In genomic region chr2:158936978-158937377, GRCh38 we compare ENCODE assay signal across 11 cellular contexts. TPM values are rescaled to one million over a fixed set of nuclear protein-coding genes. Genes with fewer than 3 reads are reported as not detected.
DNase-seq lines count a peak whose midpoint lies in the region; ATAC-seq and TF ChIP-seq lines count a peak whose summit lies in the region.
"Had no signal": no experiment of that assay in that cellular context is flagged by ENCODE, and none has a peak within 500 bp of the region (broad histone marks: within the 10 kb centered on the region; RNA-seq: fewer than 3 reads in every experiment).

No MANE protein-coding gene starts in this region.

- H3K4me3 Mint-ChIP-seq in osteocyte (ENCODE audit: unreplicated experiment): peak overlapping the region; percentile 0
- H3K4me3 Mint-ChIP-seq: activated naive CD4-positive, alpha-beta T cell treated with anti-CD3 and anti-CD28 coated beads, Interleukin-2, amount 50 U/mL, for 24 hours had no signal

- H3K27me3 Mint-ChIP-seq in osteocyte (ENCODE audit: unreplicated experiment): no peaks in the 10 kb centered on the region
- H3K27me3 Mint-ChIP-seq: activated naive CD4-positive, alpha-beta T cell treated with anti-CD3 and anti-CD28 coated beads, Interleukin-2, amount 50 U/mL, for 24 hours had no signal

- H3K27ac ChIP-seq in RWPE1: no peak overlapping the region
- H3K27ac ChIP-seq: pancreas had no signal

- peak overlapping the region; percentile 89 for H3K27ac Mint-ChIP-seq in osteocyte (ENCODE audit: unreplicated experiment)
- H3K27ac Mint-ChIP-seq: activated naive CD4-positive, alpha-beta T cell treated with anti-CD3 and anti-CD28 coated beads, Interleukin-2, amount 50 U/mL, for 24 hours had no signal

- POLR2A ChIA-PET in RWPE1 (lab: Yijun Ruan, JAX; ENCODE audit: low non-redundant PET) (no interaction called here), HEK293T (lab: Yijun Ruan, JAX) (no interaction called here)

- H3K4me1 Mint-ChIP-seq in osteocyte (ENCODE audit: unreplicated experiment): peaks cover 51% of the 10 kb centered on the region
- H3K4me1 Mint-ChIP-seq: activated naive CD4-positive, alpha-beta T cell treated with anti-CD3 and anti-CD28 coated beads, Interleukin-2, amount 50 U/mL, for 24 hours had no signal

- TF ChIP-seq CTCF in RWPE1 (conservative IDR thresholded peaks at IDR 0.05; ENCODE audit: low read depth): no peak
- TF ChIP-seq CTCF in osteocyte (IDR thresholded peaks at IDR 0.05): no peak

- no peaks in the 10 kb centered on the region for H3K36me3 Mint-ChIP-seq in osteocyte (ENCODE audit: unreplicated experiment)
- H3K36me3 Mint-ChIP-seq: activated naive CD4-positive, alpha-beta T cell treated with anti-CD3 and anti-CD28 coated beads, Interleukin-2, amount 50 U/mL, for 24 hours had no signal

- CTCF ChIA-PET in RWPE1 (lab: Yijun Ruan, JAX) (no interaction called here), HEK293T (lab: Yijun Ruan, JAX) (no interaction called here)

- no peaks in the 10 kb centered on the region for H3K9me3 Mint-ChIP-seq in osteocyte (ENCODE audit: unreplicated experiment)
- H3K9me3 Mint-ChIP-seq: activated naive CD4-positive, alpha-beta T cell treated with anti-CD3 and anti-CD28 coated beads, Interleukin-2, amount 50 U/mL, for 24 hours had no signal

- peak; percentile 91 for DNase-seq in DMS53 (lab: John Stamatoyannopoulos, UW)
- DNase-seq in RWPE1 (ENCODE audit: low spot score): peak; percentile 73
- peak; percentile 83 for DNase-seq in fibroblast of the conjunctiva (ENCODE audit: low read depth)
- DNase-seq in osteocyte (ENCODE audit: extremely low spot score, unreplicated experiment): no peak
- DNase-seq in activated effector memory CD4-positive, alpha-beta T cell treated with Interleukin-2 at 50 U/mL for 16 hours: no peak
- no peak for DNase-seq in NCI-H2171 treated with DMSO at 0.1 percent for 48 hours (lab: John Stamatoyannopoulos, UW)
- DNase-seq in HEK293T (ENCODE audit: extremely low spot score): no peak
- DNase-seq: DND-41, pancreas had no signal

- no peak for ATAC-seq in HG03097 (IDR thresholded peaks at IDR 0.05; ENCODE audit: low FRiP score, unreplicated experiment)
- ATAC-seq: pancreas had no signal

TF ChIP-seq in HEK293T, 16 proteins besides CTCF, POLR2A, EP300 and RAD21:
- TF ChIP-seq CTBP1 (IDR thresholded peaks at IDR 0.05; ENCODE audit: borderline replicate concordance) (no peak), ZNF384 (IDR thresholded peaks at IDR 0.05) (no peak), L3MBTL2 (conservative IDR thresholded peaks at IDR 0.05) (no peak), SUZ12 (IDR thresholded peaks at IDR 0.05) (no peak), BHLHE40 (IDR thresholded peaks at IDR 0.05; ENCODE audit: borderline replicate concordance) (no peak), HDGF (IDR thresholded peaks at IDR 0.05; ENCODE audit: borderline replicate concordance) (no peak), PKNOX1 (IDR thresholded peaks at IDR 0.05) (no peak), FOXM1 (IDR thresholded peaks at IDR 0.05; ENCODE audit: borderline replicate concordance) (no peak), ARNT (IDR thresholded peaks at IDR 0.05) (no peak), NFRKB (IDR thresholded peaks at IDR 0.05) (no peak), SP1 (IDR thresholded peaks at IDR 0.05) (no peak), TARDBP (IDR thresholded peaks at IDR 0.05) (no peak), LEF1 (IDR thresholded peaks at IDR 0.05; ENCODE audit: borderline replicate concordance) (no peak), FOXA1 (IDR thresholded peaks at IDR 0.05) (no peak), ELF4 (IDR thresholded peaks at IDR 0.05) (no peak), FOXK2 (IDR thresholded peaks at IDR 0.05) (no peak)

RNA-seq across cellular contexts. Expression of gene TANC1, which starts 31.5 kb away (rescaled TPM):
- total RNA-seq in osteocyte: 36.9 and 37.0 TPM in 2 replicates

Comparison
In these comparisons a context has a peak if more than half of its experiments do, and no peak if none do; other contexts are left out.
1. DNase-seq: peak in DMS53 (single experiment), RWPE1 (single experiment) and fibroblast of the conjunctiva (single experiment); none in osteocyte (single experiment), activated effector memory CD4-positive, alpha-beta T cell treated with Interleukin-2 at 50 U/mL for 16 hours (single experiment), NCI-H2171 treated with DMSO at 0.1 percent for 48 hours (single experiment) and HEK293T (single experiment).